Comparison of ENCODE assay signal across 8 cellular contexts in genomic region chr1:169894424-169895145, GRCh38. TPM values are rescaled to one million over a fixed set of nuclear protein-coding genes. Genes with fewer than 3 reads are reported as not detected.
DNase-seq lines count a peak whose midpoint lies in the region; ATAC-seq and TF ChIP-seq lines count a peak whose summit lies in the region.

No MANE protein-coding gene starts in this region.

- CTCF ChIA-PET in OCI-LY7 (lab: Charles Lee; ENCODE audit: unreplicated experiment): interaction anchor here (1.0 to 1.1 kb wide), 3 partner anchors 26 to 180 kb away, joined by 3 read pairs; partner anchors contain the start of gene KIFAP3

- H2AFZ ChIP-seq in OCI-LY7 (ENCODE audit: low read length): peak overlapping the region; percentile 98

- TF ChIP-seq CTCF in GM12864 (IDR thresholded peaks at IDR 0.05; ENCODE audit: low read depth, low read length, missing control alignments) (no peak), OCI-LY7 (conservative IDR thresholded peaks at IDR 0.05; ENCODE audit: low read length) (no peak), retinal pigment epithelial cell (conservative IDR thresholded peaks at IDR 0.05; ENCODE audit: low read depth, low read length) (no peak)

- peak overlapping the region; percentile 95 for H3K4me3 ChIP-seq in GM12864 (ENCODE audit: low read depth, low read length)
- H3K4me3 ChIP-seq in OCI-LY7 (ENCODE audit: low read depth, low read length, poor library complexity, severe bottlenecking): peak overlapping the region; percentile 81
- peak overlapping the region; percentile 88 for H3K4me3 ChIP-seq in retinal pigment epithelial cell (ENCODE audit: low read length)

- H3K9me2 ChIP-seq in OCI-LY7 (ENCODE audit: insufficient read depth, low read length): no peaks in the 10 kb centered on the region

- POLR2A ChIA-PET in OCI-LY7 (lab: Charles Lee): interaction anchor here (0.6 to 2.8 kb wide), 7 partner anchors 12 to 100 kb away, joined by 3 to 24 read pairs (median 3); partner anchors contain the start of gene METTL18

- no peaks in the 10 kb centered on the region for H3K9me3 ChIP-seq in OCI-LY7 (ENCODE audit: low read length)

- H4K20me1 ChIP-seq in OCI-LY7 (ENCODE audit: insufficient read depth, low read length): no peaks in the 10 kb centered on the region

- ATAC-seq in GM18873 (IDR thresholded peaks at IDR 0.05; ENCODE audit: low FRiP score, unreplicated experiment): no peak

- peak overlapping the region; percentile 87 for H3K4me2 ChIP-seq in OCI-LY7 (ENCODE audit: low read length)

- no peaks in the 10 kb centered on the region for H3K36me3 ChIP-seq in OCI-LY7 (ENCODE audit: insufficient read depth, low read length)

- intact Hi-C loops in OCI-LY7 (cut with micrococcal nuclease; ENCODE audit: unreplicated experiment): loop anchor here (5.0 kb wide), 3 partner anchors 197 to 787 kb away; partner anchors contain the start of genes ATP1B1 and GORAB

- H3K27ac ChIP-seq in OCI-LY7 (ENCODE audit: low read depth, low read length, poor library complexity, severe bottlenecking): peak overlapping the region; percentile 64
- peak overlapping the region; percentile 84 for H3K27ac ChIP-seq in epithelial cell of prostate

- peaks cover 16% of the 10 kb centered on the region; the same call in 1 of the 2 replicates for H3K79me2 ChIP-seq in OCI-LY7 (ENCODE audit: insufficient read depth, low read depth, low read length)

- TSS peak; percentile 100 for BruUV-seq in OCI-LY7 (replicated peaks; lab: Mats Ljungman, UMichigan)

- DNase-seq in GM12864 (ENCODE audit: low read depth): no peak
- DNase-seq in OCI-LY7 (ENCODE audit: low spot score): peak; percentile 6
- DNase-seq in epithelial cell of prostate (ENCODE audit: low read depth, low spot score): no peak
- DNase-seq in retinal pigment epithelial cell (ENCODE audit: low read depth): no peak
- DNase-seq in activated gamma-delta T cell treated with Interleukin-2 at 50 U/mL for 16 hours: no peak
- DNase-seq in activated CD4-positive, CD25-positive, alpha-beta regulatory T cell (lab: John Stamatoyannopoulos, UW): no peak
- DNase-seq in activated gamma-delta T cell (lab: John Stamatoyannopoulos, UW): no peak

- H3K4me1 ChIP-seq in OCI-LY7 (ENCODE audit: insufficient read depth, low read length, poor library complexity, severe bottlenecking): peaks cover 27% of the 10 kb centered on the region

RNA-seq across cellular contexts. Expression of gene SCYL3, which starts 0.9 kb away (rescaled TPM):
- 5.9 and 7.3 TPM in 2 replicates for total RNA-seq in OCI-LY7 (2014; rRNA removed; shearing (Covaris generic))
- total RNA-seq in OCI-LY7 (2022): 6.2 and 7.6 TPM in 2 replicates
